In genomic region chr11:85438328-85438727, GRCh38 we compare ENCODE assay signal across 33 cellular contexts.
"Had no signal": no experiment of that assay in that cellular context is flagged by ENCODE, and none has a peak within 500 bp of the region (broad histone marks: within the 10 kb centered on the region; RNA-seq: fewer than 3 reads in every experiment).

No MANE protein-coding gene starts in this region.

- H3K36me3 ChIP-seq: adrenal gland, brain microvascular endothelial cell, breast epithelium had no signal

- FAIRE-seq: astrocyte, TTC549 had no signal

- H3K4me3 ChIP-seq: adrenal gland, body of pancreas, breast epithelium had no signal

- ATAC-seq: activated CD8-positive, alpha-beta T cell treated with anti-CD3 and anti-CD28 coated beads for 36 hours; activated naive CD4-positive, alpha-beta T cell treated with anti-CD3 and anti-CD28 coated beads, Interleukin-2, amount 50 U/mL, for 72 hours; activated T-cell treated with anti-CD3 and anti-CD28 coated beads, Interleukin-2, amount 50 U/mL, for 4 hours; activated T-cell treated with anti-CD3 and anti-CD28 coated beads, Interleukin-2, amount 50 U/mL, for 72 hours; activated T-helper 17 cell treated with anti-CD3 and anti-CD28 coated beads, Interleukin-2, amount 50 U/mL, for 72 hours; body of pancreas had no signal

- H3K4me1 ChIP-seq: adrenal gland, breast epithelium had no signal

- H3K27ac ChIP-seq: adrenal gland, body of pancreas, brain microvascular endothelial cell, breast epithelium, VCaP had no signal

- DNase-seq: activated B cell treated with CpG ODN at 0.5 μM for 24 hours; activated CD4-positive, alpha-beta memory T cell treated with anti-CD3 and anti-CD28 coated beads for 36 hours; activated CD4-positive, alpha-beta T cell treated with anti-CD3 and anti-CD28 coated beads for 4 hours; activated CD4-positive, alpha-beta T cell treated with anti-CD3 and anti-CD28 coated beads, Interleukin-2, amount 10 ng/mL, durations not matched to agents 24 days and 14 days; activated CD4-positive, alpha-beta T cell treated with anti-CD3 and anti-CD28 coated beads, Interleukin-2, amount 50 U/mL, for 1 hour; activated CD4-positive, alpha-beta T cell treated with anti-CD3 and anti-CD28 coated beads, Interleukin-2, amount 50 U/mL, for 4 hours; activated CD4-positive, CD25-positive, alpha-beta regulatory T cell treated with anti-CD3 and anti-CD28 coated beads, Interleukin-2, amount 50 U/mL, for 72 hours; activated CD8-positive, alpha-beta memory T cell treated with anti-CD3 and anti-CD28 coated beads, Interleukin-2, amount 50 U/mL, for 4 hours; activated CD8-positive, alpha-beta T cell treated with anti-CD3 and anti-CD28 coated beads for 36 hours; activated effector memory CD4-positive, alpha-beta T cell treated with anti-CD3 and anti-CD28 coated beads, Interleukin-2, amount 50 U/mL, for 16 hours; activated gamma-delta T cell treated with Interleukin-2 at 50 U/mL for 16 hours; activated naive CD4-positive, alpha-beta T cell; activated naive CD4-positive, alpha-beta T cell treated with anti-CD3 and anti-CD28 coated beads for 36 hours; activated naive CD4-positive, alpha-beta T cell treated with anti-CD3 and anti-CD28 coated beads, Interleukin-2, amount 50 U/mL, for 16 hours; activated naive CD8-positive, alpha-beta T cell treated with anti-CD3 and anti-CD28 coated beads for 36 hours; activated T-cell treated with anti-CD3 and anti-CD28 coated beads for 4 hours; activated T-cell treated with anti-CD3 and anti-CD28 coated beads, Interleukin-2, amount 50 U/mL, for 1 hour; activated T-cell treated with anti-CD3 and anti-CD28 coated beads, Interleukin-2, amount 50 U/mL, for 4 hours; activated T-cell treated with anti-CD3 and anti-CD28 coated beads, Interleukin-2, amount 50 U/mL, for 72 hours; adrenal gland; amniotic stem cell; aorta; body of pancreas; brain microvascular endothelial cell; central memory CD4-positive, alpha-beta T cell; T-helper 2 cell; T-helper 9 cell had no signal

- H3K27me3 ChIP-seq: adrenal gland, body of pancreas, brain microvascular endothelial cell, breast epithelium had no signal
